2 cellular contexts compared by ENCODE assay signal in genomic region chr22:42396621-42397331, GRCh38.
TF ChIP-seq lines count a peak whose summit lies in the region.

No MANE protein-coding gene starts in this region.

TF ChIP-seq in GM23338, 12 proteins besides CTCF, POLR2A, EP300 and RAD21 (continued from another document):
- TF ChIP-seq, protein P1, sequence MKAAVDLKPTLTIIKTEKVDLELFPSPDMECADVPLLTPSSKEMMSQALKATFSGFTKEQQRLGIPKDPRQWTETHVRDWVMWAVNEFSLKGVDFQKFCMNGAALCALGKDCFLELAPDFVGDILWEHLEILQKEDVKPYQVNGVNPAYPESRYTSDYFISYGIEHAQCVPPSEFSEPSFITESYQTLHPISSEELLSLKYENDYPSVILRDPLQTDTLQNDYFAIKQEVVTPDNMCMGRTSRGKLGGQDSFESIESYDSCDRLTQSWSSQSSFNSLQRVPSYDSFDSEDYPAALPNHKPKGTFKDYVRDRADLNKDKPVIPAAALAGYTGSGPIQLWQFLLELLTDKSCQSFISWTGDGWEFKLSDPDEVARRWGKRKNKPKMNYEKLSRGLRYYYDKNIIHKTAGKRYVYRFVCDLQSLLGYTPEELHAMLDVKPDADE (IDR thresholded peaks at IDR 0.05): no peak
- TF ChIP-seq, protein P2, sequence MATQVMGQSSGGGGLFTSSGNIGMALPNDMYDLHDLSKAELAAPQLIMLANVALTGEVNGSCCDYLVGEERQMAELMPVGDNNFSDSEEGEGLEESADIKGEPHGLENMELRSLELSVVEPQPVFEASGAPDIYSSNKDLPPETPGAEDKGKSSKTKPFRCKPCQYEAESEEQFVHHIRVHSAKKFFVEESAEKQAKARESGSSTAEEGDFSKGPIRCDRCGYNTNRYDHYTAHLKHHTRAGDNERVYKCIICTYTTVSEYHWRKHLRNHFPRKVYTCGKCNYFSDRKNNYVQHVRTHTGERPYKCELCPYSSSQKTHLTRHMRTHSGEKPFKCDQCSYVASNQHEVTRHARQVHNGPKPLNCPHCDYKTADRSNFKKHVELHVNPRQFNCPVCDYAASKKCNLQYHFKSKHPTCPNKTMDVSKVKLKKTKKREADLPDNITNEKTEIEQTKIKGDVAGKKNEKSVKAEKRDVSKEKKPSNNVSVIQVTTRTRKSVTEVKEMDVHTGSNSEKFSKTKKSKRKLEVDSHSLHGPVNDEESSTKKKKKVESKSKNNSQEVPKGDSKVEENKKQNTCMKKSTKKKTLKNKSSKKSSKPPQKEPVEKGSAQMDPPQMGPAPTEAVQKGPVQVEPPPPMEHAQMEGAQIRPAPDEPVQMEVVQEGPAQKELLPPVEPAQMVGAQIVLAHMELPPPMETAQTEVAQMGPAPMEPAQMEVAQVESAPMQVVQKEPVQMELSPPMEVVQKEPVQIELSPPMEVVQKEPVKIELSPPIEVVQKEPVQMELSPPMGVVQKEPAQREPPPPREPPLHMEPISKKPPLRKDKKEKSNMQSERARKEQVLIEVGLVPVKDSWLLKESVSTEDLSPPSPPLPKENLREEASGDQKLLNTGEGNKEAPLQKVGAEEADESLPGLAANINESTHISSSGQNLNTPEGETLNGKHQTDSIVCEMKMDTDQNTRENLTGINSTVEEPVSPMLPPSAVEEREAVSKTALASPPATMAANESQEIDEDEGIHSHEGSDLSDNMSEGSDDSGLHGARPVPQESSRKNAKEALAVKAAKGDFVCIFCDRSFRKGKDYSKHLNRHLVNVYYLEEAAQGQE (IDR thresholded peaks at IDR 0.05; ENCODE audit: unreplicated experiment): no peak
- TF ChIP-seq NANOG (IDR thresholded peaks at IDR 0.05; ENCODE audit: borderline replicate concordance): no peak
- no peak for TF ChIP-seq CREB1 (CRISPR knock-in tag; IDR thresholded peaks at IDR 0.05; ENCODE audit: low read depth)
- TF ChIP-seq ZNF462 (CRISPR knock-in tag; IDR thresholded peaks at IDR 0.05): no peak

TF ChIP-seq in WTC11, 78 proteins besides CTCF, POLR2A, EP300 and RAD21 (continued from another document):
- TF ChIP-seq ATF6 (CRISPR knock-in tag; IDR thresholded peaks at IDR 0.05) (no peak), IRF2 (CRISPR knock-in tag; IDR thresholded peaks at IDR 0.05; ENCODE audit: borderline replicate concordance, low read depth) (no peak), ZNF121 (CRISPR knock-in tag; IDR thresholded peaks at IDR 0.05) (no peak), ERG (CRISPR knock-in tag; IDR thresholded peaks at IDR 0.05) (no peak), ZBTB21 (CRISPR knock-in tag; IDR thresholded peaks at IDR 0.05; ENCODE audit: borderline replicate concordance) (no peak), ZNF532 (CRISPR knock-in tag; IDR thresholded peaks at IDR 0.05; ENCODE audit: borderline replicate concordance) (no peak), CBFB (CRISPR knock-in tag; IDR thresholded peaks at IDR 0.05; ENCODE audit: low read depth) (no peak), MYBL2 (CRISPR knock-in tag; IDR thresholded peaks at IDR 0.05) (no peak), ZNF317 (CRISPR knock-in tag; IDR thresholded peaks at IDR 0.05; ENCODE audit: borderline replicate concordance, low read depth) (no peak)
- TF ChIP-seq, protein P3, sequence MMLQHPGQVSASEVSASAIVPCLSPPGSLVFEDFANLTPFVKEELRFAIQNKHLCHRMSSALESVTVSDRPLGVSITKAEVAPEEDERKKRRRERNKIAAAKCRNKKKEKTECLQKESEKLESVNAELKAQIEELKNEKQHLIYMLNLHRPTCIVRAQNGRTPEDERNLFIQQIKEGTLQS (CRISPR knock-in tag; conservative IDR thresholded peaks at IDR 0.05): no peak
- TF ChIP-seq, protein P4, sequence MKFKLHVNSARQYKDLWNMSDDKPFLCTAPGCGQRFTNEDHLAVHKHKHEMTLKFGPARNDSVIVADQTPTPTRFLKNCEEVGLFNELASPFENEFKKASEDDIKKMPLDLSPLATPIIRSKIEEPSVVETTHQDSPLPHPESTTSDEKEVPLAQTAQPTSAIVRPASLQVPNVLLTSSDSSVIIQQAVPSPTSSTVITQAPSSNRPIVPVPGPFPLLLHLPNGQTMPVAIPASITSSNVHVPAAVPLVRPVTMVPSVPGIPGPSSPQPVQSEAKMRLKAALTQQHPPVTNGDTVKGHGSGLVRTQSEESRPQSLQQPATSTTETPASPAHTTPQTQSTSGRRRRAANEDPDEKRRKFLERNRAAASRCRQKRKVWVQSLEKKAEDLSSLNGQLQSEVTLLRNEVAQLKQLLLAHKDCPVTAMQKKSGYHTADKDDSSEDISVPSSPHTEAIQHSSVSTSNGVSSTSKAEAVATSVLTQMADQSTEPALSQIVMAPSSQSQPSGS (CRISPR knock-in tag; IDR thresholded peaks at IDR 0.05; ENCODE audit: borderline replicate concordance, low read depth): no peak
- TF ChIP-seq, protein P5, sequence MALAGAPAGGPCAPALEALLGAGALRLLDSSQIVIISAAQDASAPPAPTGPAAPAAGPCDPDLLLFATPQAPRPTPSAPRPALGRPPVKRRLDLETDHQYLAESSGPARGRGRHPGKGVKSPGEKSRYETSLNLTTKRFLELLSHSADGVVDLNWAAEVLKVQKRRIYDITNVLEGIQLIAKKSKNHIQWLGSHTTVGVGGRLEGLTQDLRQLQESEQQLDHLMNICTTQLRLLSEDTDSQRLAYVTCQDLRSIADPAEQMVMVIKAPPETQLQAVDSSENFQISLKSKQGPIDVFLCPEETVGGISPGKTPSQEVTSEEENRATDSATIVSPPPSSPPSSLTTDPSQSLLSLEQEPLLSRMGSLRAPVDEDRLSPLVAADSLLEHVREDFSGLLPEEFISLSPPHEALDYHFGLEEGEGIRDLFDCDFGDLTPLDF (CRISPR knock-in tag; IDR thresholded peaks at IDR 0.05): no peak
- TF ChIP-seq, protein P6, sequence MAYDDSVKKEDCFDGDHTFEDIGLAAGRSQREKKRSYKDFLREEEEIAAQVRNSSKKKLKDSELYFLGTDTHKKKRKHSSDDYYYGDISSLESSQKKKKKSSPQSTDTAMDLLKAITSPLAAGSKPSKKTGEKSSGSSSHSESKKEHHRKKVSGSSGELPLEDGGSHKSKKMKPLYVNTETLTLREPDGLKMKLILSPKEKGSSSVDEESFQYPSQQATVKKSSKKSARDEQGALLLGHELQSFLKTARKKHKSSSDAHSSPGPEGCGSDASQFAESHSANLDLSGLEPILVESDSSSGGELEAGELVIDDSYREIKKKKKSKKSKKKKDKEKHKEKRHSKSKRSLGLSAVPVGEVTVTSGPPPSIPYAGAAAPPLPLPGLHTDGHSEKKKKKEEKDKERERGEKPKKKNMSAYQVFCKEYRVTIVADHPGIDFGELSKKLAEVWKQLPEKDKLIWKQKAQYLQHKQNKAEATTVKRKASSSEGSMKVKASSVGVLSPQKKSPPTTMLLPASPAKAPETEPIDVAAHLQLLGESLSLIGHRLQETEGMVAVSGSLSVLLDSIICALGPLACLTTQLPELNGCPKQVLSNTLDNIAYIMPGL (CRISPR knock-in tag; IDR thresholded peaks at IDR 0.05): no peak
